14 cellular contexts compared by ENCODE assay signal in the genomic region with DNA sequence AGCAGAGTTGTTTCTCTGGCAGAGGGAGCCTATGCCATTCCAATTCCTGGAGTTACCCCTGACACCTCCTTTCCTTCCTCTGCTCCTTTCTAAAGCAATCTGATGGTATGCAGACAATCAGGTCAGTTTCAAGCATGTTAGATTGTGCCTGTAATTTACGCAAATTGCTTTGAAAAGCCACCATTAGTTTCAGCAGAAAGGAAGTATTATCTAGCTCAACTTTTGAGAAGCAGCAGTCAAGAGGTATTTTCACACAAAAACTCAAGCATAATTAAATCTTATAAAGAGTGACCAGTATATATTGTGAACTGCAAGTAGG. TPM values are rescaled to one million over a fixed set of nuclear protein-coding genes. Genes with fewer than 3 reads are reported as not detected.
DNase-seq lines count a peak whose midpoint lies in the region; FAIRE-seq and TF ChIP-seq lines count a peak whose summit lies in the region.
"Had no signal": no experiment of that assay in that cellular context is flagged by ENCODE, and none has a peak within 500 bp of the region (broad histone marks: within the 10 kb centered on the region; RNA-seq: fewer than 3 reads in every experiment).

No MANE protein-coding gene starts in this region.

- DNase-seq in BJ (ENCODE audit: low read depth), result no peak
- DNase-seq in astrocyte (ENCODE audit: low read depth), result no peak
- no peak for DNase-seq in hepatocyte (ENCODE audit: low spot score)
- DNase-seq in progenitor cell of endocrine pancreas (ENCODE audit: low spot score, unreplicated experiment), result no peak
- DNase-seq in NCI-H2227 (lab: John Stamatoyannopoulos, UW; ENCODE audit: unreplicated experiment), result no peak
- no peak for DNase-seq in hypothalamus (lab: John Stamatoyannopoulos, UW)
- no peak for DNase-seq in activated T-cell treated with anti-CD3 and anti-CD28 coated beads for 4 hours
- DNase-seq in activated effector memory CD4-positive, alpha-beta T cell treated with anti-CD3 and anti-CD28 coated beads, Interleukin-2, amount 50 U/mL, for 16 hours, result no peak
- DNase-seq: activated CD4-positive, CD25-positive, alpha-beta regulatory T cell; BE2C; NCI-H2029 treated with DMSO at 0.1 percent for 48 hours; stimulated activated CD4-positive, alpha-beta T cell treated with anti-CD3 and anti-CD28 coated beads, Interleukin-1b, Interleukin-23, amount 100 ng/mL, for 48 hours had no signal

- H3K27ac ChIP-seq in astrocyte (ENCODE audit: low read depth, low read length), result no peak overlapping the region
- H3K27ac ChIP-seq in hepatocyte, result peak overlapping the region; percentile 97

- POLR2A ChIA-PET in BJ (lab: Charles Lee), result no interaction called here

- H2AFZ ChIP-seq in astrocyte (ENCODE audit: low read depth, low read length), result no peak overlapping the region
- H2AFZ ChIP-seq in hepatocyte, result no peak overlapping the region

- H3K4me2 ChIP-seq in astrocyte (ENCODE audit: low read length) (peak overlapping the region; percentile 83), hepatocyte (peak overlapping the region; percentile 71)

- H3K36me3 ChIP-seq in BJ (ENCODE audit: control insufficient read depth, insufficient read depth, low read length) (no peaks in the 10 kb centered on the region), astrocyte (ENCODE audit: insufficient read depth, low read length) (no peaks in the 10 kb centered on the region), hepatocyte (replicated peaks; ENCODE audit: insufficient read depth, low read depth) (no peaks in the 10 kb centered on the region)
- H3K36me3 ChIP-seq: BE2C had no signal

- no peak for TF ChIP-seq CTCF in BJ (IDR thresholded peaks at IDR 0.05; ENCODE audit: insufficient read depth, low read depth, low read length)
- TF ChIP-seq CTCF in astrocyte (IDR thresholded peaks at IDR 0.05; ENCODE audit: insufficient read depth, low read depth, low read length), result no peak
- no peak for TF ChIP-seq CTCF in hepatocyte (IDR thresholded peaks at IDR 0.05; ENCODE audit: poor library complexity)
- no peak for TF ChIP-seq CTCF in progenitor cell of endocrine pancreas (IDR thresholded peaks at IDR 0.05; ENCODE audit: unreplicated experiment)

- peaks cover 60% of the 10 kb centered on the region for H3K4me1 Mint-ChIP-seq in astrocyte (ENCODE audit: low read depth, unreplicated experiment)
- peaks cover 72% of the 10 kb centered on the region for H3K4me1 Mint-ChIP-seq in progenitor cell of endocrine pancreas (ENCODE audit: low read depth)

- H3K27me3 Mint-ChIP-seq in astrocyte (ENCODE audit: low read depth, unreplicated experiment), result no peaks in the 10 kb centered on the region
- no peaks in the 10 kb centered on the region for H3K27me3 Mint-ChIP-seq in progenitor cell of endocrine pancreas

- H3K4me3 Mint-ChIP-seq in astrocyte (ENCODE audit: unreplicated experiment) (peak overlapping the region; percentile 96), progenitor cell of endocrine pancreas (ENCODE audit: low read depth) (peak overlapping the region; percentile 85)

- H3K4me3 ChIP-seq in BJ (ENCODE audit: low read depth, low read length) (peak overlapping the region; percentile 68), astrocyte (ENCODE audit: insufficient read depth, low read depth, low read length) (peak overlapping the region; percentile 98), hepatocyte (peak overlapping the region; percentile 75)

- H3K36me3 Mint-ChIP-seq in astrocyte (ENCODE audit: low read depth, unreplicated experiment) (peaks cover 4% of the 10 kb centered on the region), progenitor cell of endocrine pancreas (ENCODE audit: insufficient read depth) (peaks cover 2% of the 10 kb centered on the region)

- H3K27ac Mint-ChIP-seq in astrocyte (ENCODE audit: unreplicated experiment) (no peak overlapping the region), progenitor cell of endocrine pancreas (peak overlapping the region; percentile 94)

- H3K27me3 ChIP-seq in BJ (ENCODE audit: control insufficient read depth, insufficient read depth, low read length) (no peaks in the 10 kb centered on the region), astrocyte (ENCODE audit: insufficient read depth, low read length) (no peaks in the 10 kb centered on the region), hepatocyte (no peaks in the 10 kb centered on the region)

- H4K20me1 ChIP-seq in astrocyte (ENCODE audit: insufficient read depth, low read length), result peaks cover 65% of the 10 kb centered on the region
- H4K20me1 ChIP-seq in hepatocyte (ENCODE audit: insufficient read depth, poor library complexity, severe bottlenecking), result peaks cover 55% of the 10 kb centered on the region

- H3K9me3 Mint-ChIP-seq in astrocyte (ENCODE audit: unreplicated experiment) (no peaks in the 10 kb centered on the region), progenitor cell of endocrine pancreas (ENCODE audit: low read depth) (no peaks in the 10 kb centered on the region)

- peaks cover 73% of the 10 kb centered on the region for H3K4me1 ChIP-seq in astrocyte (ENCODE audit: insufficient read depth, low read length)
- H3K4me1 ChIP-seq in hepatocyte (ENCODE audit: insufficient read depth), result peaks cover 43% of the 10 kb centered on the region
- H3K4me1 ChIP-seq: BE2C had no signal

- H3K79me2 ChIP-seq in astrocyte (ENCODE audit: insufficient read depth, low read length) (peaks cover 80% of the 10 kb centered on the region), hepatocyte (peaks cover 72% of the 10 kb centered on the region)

- CTCF ChIA-PET in BJ (lab: Yijun Ruan, JAX), result interaction anchor here (0.6 to 5.9 kb wide), 4 partner anchors 8 to 539 kb away, joined by 3 to 28 read pairs (median 4); no protein-coding TSS in a partner anchor

- no peaks in the 10 kb centered on the region for H3K9me2 ChIP-seq in hepatocyte (replicated peaks; ENCODE audit: insufficient read depth)

- 58% methylated on average over 1 of the region's 1 CpG for WGBS in hepatocyte (ENCODE audit: low lambda C conversion rate, missing lambda C conversion rate)

- H3K9ac ChIP-seq in astrocyte (ENCODE audit: low read length), result peak overlapping the region; percentile 95

- H3K9me3 ChIP-seq in astrocyte (ENCODE audit: insufficient read depth, low read depth, low read length), result no peaks in the 10 kb centered on the region
- H3K9me3 ChIP-seq in hepatocyte (ENCODE audit: low read depth), result no peaks in the 10 kb centered on the region
- H3K9me3 ChIP-seq: BE2C had no signal

- no peak for FAIRE-seq in astrocyte (lab: Jason Lieb, UNC)
- FAIRE-seq: endometrium, RCC 7860 had no signal

RNA-seq across cellular contexts. Expression of gene ERRFI1, which starts 2.2 kb away (rescaled TPM):
- polyA plus RNA-seq in BJ (2011; rRNA removed) (20.5 and 30.3 TPM in 2 replicates), hepatocyte (123 and 139 TPM in 2 replicates)
- polyA minus RNA-seq in BJ (2011; rRNA and poly(A)+ RNA removed), result 9.4 and 10.0 TPM in 2 replicates
- total RNA-seq in astrocyte (81.5 and 119 TPM in 2 replicates), hepatocyte (154 and 163 TPM in 2 replicates), progenitor cell of endocrine pancreas (138 and 139 TPM in 2 replicates)
